In the genomic region with DNA sequence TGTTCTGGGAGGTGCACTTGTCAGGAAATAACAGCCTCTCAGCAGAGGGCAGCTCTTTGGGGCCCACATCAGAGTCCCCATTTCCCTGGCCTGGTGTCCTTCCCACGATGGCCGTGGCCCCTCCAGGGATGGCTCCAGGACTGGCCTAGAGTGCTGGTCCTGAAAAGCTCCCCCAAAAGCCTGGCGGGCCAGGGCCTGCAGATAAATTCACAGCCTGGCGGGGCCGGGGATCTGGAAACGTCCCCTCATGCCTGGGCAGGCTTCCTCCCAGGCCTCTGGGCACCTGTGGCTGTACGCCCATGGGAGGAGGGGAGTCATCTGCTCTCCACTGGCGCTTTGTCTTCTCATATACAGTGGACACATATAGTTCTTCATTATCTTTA, we compare ENCODE assay signal across 24 cellular contexts. TPM values are rescaled to one million over a fixed set of nuclear protein-coding genes. Genes with fewer than 3 reads are reported as not detected.
DNase-seq lines count a peak whose midpoint lies in the region; ATAC-seq and TF ChIP-seq lines count a peak whose summit lies in the region.
"Had no signal": no experiment of that assay in that cellular context is flagged by ENCODE, and none has a peak within 500 bp of the region (broad histone marks: within the 10 kb centered on the region; RNA-seq: fewer than 3 reads in every experiment).

No MANE protein-coding gene starts in this region.

- 91 to 92% methylated on average over 8 of the region's 8 CpGs for WGBS in sigmoid colon, 2 donors

- H3K4me3 ChIP-seq in MM.1S (ENCODE audit: low read length) (no peak overlapping the region), RWPE2 (ENCODE audit: severe bottlenecking) (no peak overlapping the region), sigmoid colon (no peak overlapping the region)
- H3K4me3 ChIP-seq: BLaER1, GM23338, Peyer's patch had no signal

- H3K27ac ChIP-seq in MM.1S (ENCODE audit: low read length) = peak overlapping the region; percentile 93
- H3K27ac ChIP-seq in RWPE2 (ENCODE audit: poor library complexity, severe bottlenecking) = no peak overlapping the region
- H3K27ac ChIP-seq in sigmoid colon = no peak overlapping the region
- H3K27ac ChIP-seq: BLaER1, HL-60, Peyer's patch had no signal

- TF ChIP-seq POLR2A in sigmoid colon (IDR thresholded peaks at IDR 0.05) = no peak

- no peaks in the 10 kb centered on the region for H3K79me2 ChIP-seq in MM.1S (ENCODE audit: low read length)

- no peaks in the 10 kb centered on the region for H3K9me3 Mint-ChIP-seq in activated CD4-positive, alpha-beta T cell treated with anti-CD3 and anti-CD28 coated beads, Interleukin-2, amount 10 ng/mL, durations not matched to agents 7 days and 5 days
- H3K9me3 Mint-ChIP-seq: CD4-positive, alpha-beta T cell; GM23338 had no signal

- peak overlapping the region; percentile 26 for H2AFZ ChIP-seq in MM.1S (ENCODE audit: low read length)
- H2AFZ ChIP-seq: GM23338 had no signal

- H3F3A ChIP-seq in MM.1S (ENCODE audit: insufficient read depth, low read length) = peaks cover 24% of the 10 kb centered on the region

- H4K20me1 ChIP-seq in MM.1S (ENCODE audit: insufficient read depth, low read length) = no peaks in the 10 kb centered on the region
- H4K20me1 ChIP-seq: BLaER1 had no signal

- H3K4me1 Mint-ChIP-seq in activated CD4-positive, alpha-beta T cell treated with anti-CD3 and anti-CD28 coated beads, Interleukin-2, amount 10 ng/mL, durations not matched to agents 7 days and 5 days = peaks cover 8% of the 10 kb centered on the region

- peak overlapping the region; percentile 66 for H3K9ac ChIP-seq in MM.1S (ENCODE audit: low read length)
- H3K9ac ChIP-seq: BLaER1 had no signal

- H3K4me1 ChIP-seq in MM.1S (ENCODE audit: low read length) (peaks cover 33% of the 10 kb centered on the region), RWPE2 (ENCODE audit: insufficient read depth, poor library complexity, severe bottlenecking) (no peaks in the 10 kb centered on the region), sigmoid colon (peaks cover 0 to 43% (median 38%) of the 10 kb centered on the region in 4 donors)

- no peak for TF ChIP-seq CTCF in MM.1S (IDR thresholded peaks at IDR 0.05; ENCODE audit: low read length)
- no peak for TF ChIP-seq CTCF in RWPE2 (IDR thresholded peaks at IDR 0.05; ENCODE audit: poor library complexity, severe bottlenecking)
- no peak for TF ChIP-seq CTCF in sigmoid colon (IDR thresholded peaks at IDR 0.05)

- no peak overlapping the region for H3K27ac Mint-ChIP-seq in activated CD4-positive, alpha-beta T cell treated with anti-CD3 and anti-CD28 coated beads, Interleukin-2, amount 10 ng/mL, durations not matched to agents 7 days and 5 days
- H3K27ac Mint-ChIP-seq: CD4-positive, alpha-beta T cell; GM23338 had no signal

- H3K4me2 ChIP-seq in MM.1S (ENCODE audit: low read depth, low read length) = peak overlapping the region; percentile 28; the same call in 1 of the 2 replicates
- H3K4me2 ChIP-seq: BLaER1, GM23338 had no signal

- POLR2A ChIA-PET in activated CD4-positive, alpha-beta T cell treated with anti-CD3 and anti-CD28 coated beads, Interleukin-2, amount 10 ng/mL, durations not matched to agents 7 days and 5 days (lab: Charles Lee) = no interaction called here

- DNase-seq in MM.1S = no peak
- peak; percentile 40 for DNase-seq in RWPE2 (ENCODE audit: low spot score)
- DNase-seq in mesenteric fat pad (ENCODE audit: low spot score) = peak; percentile 77
- DNase-seq in sigmoid colon = peak; percentile 29
- DNase-seq in activated CD4-positive, alpha-beta T cell treated with anti-CD3 and anti-CD28 coated beads, Interleukin-2, amount 10 ng/mL, durations not matched to agents 7 days and 5 days = no peak
- DNase-seq in AG20443 (ENCODE audit: low spot score) = no peak
- DNase-seq: CD4-positive, alpha-beta T cell; COR-L47; DMS79; HCEC 1CT; KBM-7; NCI-H1092 treated with DMSO at 0.1 percent for 48 hours; NCI-H146; NCI-H2029 treated with DMSO at 0.1 percent for 48 hours; NCI-H226; NCI-H524; NCI-H774 had no signal

- H3K9me2 ChIP-seq in MM.1S (replicated peaks; ENCODE audit: insufficient read depth, low read length) = no peaks in the 10 kb centered on the region

- TF ChIP-seq EP300 in sigmoid colon (IDR thresholded peaks at IDR 0.05) = no peak

- CTCF ChIA-PET in activated CD4-positive, alpha-beta T cell treated with anti-CD3 and anti-CD28 coated beads, Interleukin-2, amount 10 ng/mL, durations not matched to agents 7 days and 5 days (lab: Charles Lee) = no interaction called here

- intact Hi-C loops in sigmoid colon (cut with DNase I) = no loop called here

- no peak overlapping the region for H3K4me3 Mint-ChIP-seq in activated CD4-positive, alpha-beta T cell treated with anti-CD3 and anti-CD28 coated beads, Interleukin-2, amount 10 ng/mL, durations not matched to agents 7 days and 5 days
- H3K4me3 Mint-ChIP-seq: CD4-positive, alpha-beta T cell; GM23338 had no signal

- ATAC-seq in RWPE2 (ENCODE audit: low read depth) (no peak), GM21423 (IDR thresholded peaks at IDR 0.05; ENCODE audit: unreplicated experiment) (no peak)
- ATAC-seq: GM23338, HepG2, Right ventricle myocardium inferior had no signal

- H3K9me3 ChIP-seq in MM.1S (replicated peaks; ENCODE audit: insufficient read depth, low read length) (no peaks in the 10 kb centered on the region), RWPE2 (ENCODE audit: severe bottlenecking) (no peaks in the 10 kb centered on the region), sigmoid colon (no peaks in the 10 kb centered on the region)
- H3K9me3 ChIP-seq: BLaER1, Peyer's patch had no signal

- H3K27me3 Mint-ChIP-seq in activated CD4-positive, alpha-beta T cell treated with anti-CD3 and anti-CD28 coated beads, Interleukin-2, amount 10 ng/mL, durations not matched to agents 7 days and 5 days = no peaks in the 10 kb centered on the region
- H3K27me3 Mint-ChIP-seq: CD4-positive, alpha-beta T cell had no signal

- H3K27me3 ChIP-seq in MM.1S (replicated peaks; ENCODE audit: insufficient read depth, low read length) (no peaks in the 10 kb centered on the region), RWPE2 (ENCODE audit: insufficient read depth, poor library complexity, severe bottlenecking) (no peaks in the 10 kb centered on the region), sigmoid colon (no peaks in the 10 kb centered on the region)
- H3K27me3 ChIP-seq: Peyer's patch had no signal

- H3K36me3 ChIP-seq in MM.1S (replicated peaks; ENCODE audit: insufficient read depth, low read length) = no peaks in the 10 kb centered on the region
- H3K36me3 ChIP-seq in RWPE2 (ENCODE audit: low read depth) = no peaks in the 10 kb centered on the region
- no peaks in the 10 kb centered on the region for H3K36me3 ChIP-seq in sigmoid colon
- H3K36me3 ChIP-seq: BLaER1, Peyer's patch had no signal

- no peaks in the 10 kb centered on the region for H3K36me3 Mint-ChIP-seq in activated CD4-positive, alpha-beta T cell treated with anti-CD3 and anti-CD28 coated beads, Interleukin-2, amount 10 ng/mL, durations not matched to agents 7 days and 5 days (ENCODE audit: low read depth)

RNA-seq across cellular contexts. Expression of gene HS6ST1, which starts 52.6 kb away (rescaled TPM):
- 38.4 TPM for total RNA-seq in mesenteric fat pad
- 10 to 100 TPM; 13.2 to 27.4 (median 17.1) TPM for total RNA-seq in sigmoid colon
- 10 to 100 TPM; 12.0 to 25.1 (median 12.7) TPM for polyA plus RNA-seq in sigmoid colon
- 1 to 10 TPM; 7.9 to 8.4 TPM for total RNA-seq in activated CD4-positive, alpha-beta T cell treated with anti-CD3 and anti-CD28 coated beads, Interleukin-2, amount 10 ng/mL, durations not matched to agents 7 days and 5 days

Comparison
In these comparisons a context has a peak if more than half of its experiments do, and no peak if none do; other contexts are left out.
1. DNase-seq: peak in RWPE2 (single experiment), mesenteric fat pad (single experiment) and sigmoid colon (single experiment); none in MM.1S (single experiment), activated CD4-positive, alpha-beta T cell treated with anti-CD3 and anti-CD28 coated beads, Interleukin-2, amount 10 ng/mL, durations not matched to agents 7 days and 5 days (single experiment) and AG20443 (single experiment).